ENCODE assay signal across 1 cellular context in the genomic region with DNA sequence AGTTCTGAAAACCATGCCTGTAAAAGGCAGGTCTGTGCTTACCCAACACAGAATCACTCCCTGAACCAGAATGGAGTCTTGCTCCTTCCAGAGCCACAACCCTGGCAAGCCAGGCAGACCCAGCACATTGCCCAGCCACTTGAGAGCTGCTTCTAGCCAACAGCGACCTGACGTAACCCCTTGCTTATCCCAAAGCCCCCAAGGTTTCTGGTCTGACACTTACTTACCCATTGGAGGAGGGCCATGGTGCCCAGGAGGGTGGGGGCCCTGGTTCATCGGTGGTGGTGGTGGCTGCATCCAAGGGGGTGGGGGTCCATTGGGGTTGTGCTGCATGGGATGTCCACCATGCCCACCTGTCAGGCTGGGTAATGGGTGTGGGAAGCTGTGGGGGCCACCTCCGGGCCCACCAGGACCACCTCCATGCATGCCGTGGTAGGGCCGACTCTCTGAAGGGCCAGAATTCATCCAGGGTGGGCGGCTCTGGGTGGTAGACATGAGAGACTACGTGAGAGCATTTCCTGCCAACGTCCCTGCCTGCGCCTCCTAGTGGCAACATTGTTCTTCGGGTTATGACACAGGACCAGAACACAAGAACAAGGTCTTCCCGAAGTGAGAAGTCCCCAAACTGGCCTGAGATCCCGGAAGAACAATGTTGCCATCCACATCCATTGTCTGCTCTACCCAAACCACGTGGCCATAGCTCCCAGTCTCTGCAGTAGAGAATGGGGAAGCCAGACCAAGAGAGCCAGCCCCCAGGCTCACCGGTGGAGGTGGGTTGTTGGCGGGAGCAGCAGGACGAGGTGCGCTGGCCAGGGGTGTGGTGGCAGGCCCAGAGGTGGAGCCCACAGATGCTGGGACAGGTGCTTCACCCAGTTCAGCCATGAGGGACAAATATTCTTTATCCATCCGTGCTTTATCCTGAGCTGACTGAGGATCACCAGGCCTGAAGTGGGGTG.
TF ChIP-seq lines count a peak whose summit lies in the region.

No MANE protein-coding gene starts in this region.

TF ChIP-seq in A549, 52 proteins besides CTCF, POLR2A, EP300 and RAD21:
- peak; percentile 35; the same call in 1 of the 3 replicates for TF ChIP-seq SMC3 (IDR thresholded peaks at IDR 0.05)
- TF ChIP-seq KDM1A (IDR thresholded peaks at IDR 0.05; ENCODE audit: low read depth), result no peak
- TF ChIP-seq ZC3H11A (IDR thresholded peaks at IDR 0.05), result no peak
- TF ChIP-seq JUN (IDR thresholded peaks at IDR 0.05), result peak in 1 of 2 experiments; percentile 25; a peak in 1 of 5 replicates
